8 cellular contexts compared by ENCODE assay signal in genomic region chr19:1173845-1174809, GRCh38. TPM values are rescaled to one million over a fixed set of nuclear protein-coding genes. Genes with fewer than 3 reads are reported as not detected.
A peak's percentile ranks its signal among the peaks of the same experiment; 100 is the strongest.
DNase-seq lines count a peak whose midpoint lies in the region; ATAC-seq and TF ChIP-seq lines count a peak whose summit lies in the region.

SBNO2 (minus strand) TSS chr19:1174268; CDS start chr19:1154276, 19,992 bp downstream.

- H3K36me3 Mint-ChIP-seq in activated CD4-positive, alpha-beta memory T cell treated with anti-CD3 and anti-CD28 coated beads, Interleukin-2, amount 10 ng/mL, durations not matched to agents 7 days and 5 days (ENCODE audit: low read depth) = peaks cover 13% of the 10 kb centered on the region

- H3K4me1 Mint-ChIP-seq in activated CD4-positive, alpha-beta memory T cell treated with anti-CD3 and anti-CD28 coated beads, Interleukin-2, amount 10 ng/mL, durations not matched to agents 7 days and 5 days = peaks cover 34% of the 10 kb centered on the region

- H3K4me3 Mint-ChIP-seq in activated CD4-positive, alpha-beta memory T cell treated with anti-CD3 and anti-CD28 coated beads, Interleukin-2, amount 10 ng/mL, durations not matched to agents 7 days and 5 days = peak within 1 kb of the TSS; percentile 88

- H3K27me3 Mint-ChIP-seq in activated CD4-positive, alpha-beta memory T cell treated with anti-CD3 and anti-CD28 coated beads, Interleukin-2, amount 10 ng/mL, durations not matched to agents 7 days and 5 days = no peaks in the 10 kb centered on the region

- peak in 1 of 2 donors; percentile 39 for TF ChIP-seq POLR2A in lower leg skin (IDR thresholded peaks at IDR 0.05)

- 23 to 27% methylated on average over 39 to 46 of the region's 84 CpGs for WGBS in lower leg skin, 2 donors

- DNase-seq in GM13976 (ENCODE audit: low spot score) = peak; percentile 100
- peak; percentile 15 for DNase-seq in NCI-H748 treated with DMSO at 0.1 percent for 48 hours (lab: John Stamatoyannopoulos, UW)
- DNase-seq in activated CD4-positive, alpha-beta memory T cell treated with anti-CD3 and anti-CD28 coated beads, Interleukin-2, amount 10 ng/mL, durations not matched to agents 7 days and 5 days = peak; percentile 95
- DNase-seq in dorsolateral prefrontal cortex = peak; percentile 66 to 90 (median 76)
- DNase-seq in lower leg skin (ENCODE audit: low spot score in 2 of 2) = peak; percentile 84 to 98
- DNase-seq in stimulated activated CD4-positive, alpha-beta T cell treated with anti-CD3 and anti-CD28 coated beads, Interleukin-4, amount 100 ng/mL, for 4 hours = peak; percentile 86 to 96

- POLR2A ChIA-PET in activated CD4-positive, alpha-beta memory T cell treated with anti-CD3 and anti-CD28 coated beads, Interleukin-2, amount 10 ng/mL, durations not matched to agents 7 days and 5 days (lab: Charles Lee) = interaction anchor here (1.0 to 1.4 kb wide), 6 partner anchors 33 to 86 kb away, joined by 3 to 4 read pairs (median 4); partner anchors contain the start of gene GPX4

- H3K4me3 ChIP-seq in dorsolateral prefrontal cortex = peak within 1 kb of the TSS; percentile 58 to 97 (median 80)
- peak within 1 kb of the TSS; percentile 56 for H3K4me3 ChIP-seq in lower leg skin (ENCODE audit: low read depth, poor library complexity, severe bottlenecking)

- no peaks in the 10 kb centered on the region for H3K27me3 ChIP-seq in dorsolateral prefrontal cortex

- peak; percentile 79 for ATAC-seq in HG03354 (IDR thresholded peaks at IDR 0.05; ENCODE audit: poor library complexity, severe bottlenecking, unreplicated experiment)
- no peak for ATAC-seq in GM21390 (IDR thresholded peaks at IDR 0.05; ENCODE audit: unreplicated experiment)

- H3K9me3 Mint-ChIP-seq in activated CD4-positive, alpha-beta memory T cell treated with anti-CD3 and anti-CD28 coated beads, Interleukin-2, amount 10 ng/mL, durations not matched to agents 7 days and 5 days = peaks cover 2% of the 10 kb centered on the region

- no peak for TF ChIP-seq CTCF in GM13976 (IDR thresholded peaks at IDR 0.05; ENCODE audit: borderline replicate concordance, control extremely low read depth, extremely low read depth, insufficient read depth, missing control alignments)
- TF ChIP-seq CTCF in dorsolateral prefrontal cortex (IDR thresholded peaks at IDR 0.05 in 54 of 56, conservative IDR thresholded peaks at IDR 0.05 in 2 of 56; ENCODE audit: low read depth in 1 of 56, partially characterized antibody in 56 of 56) = peak in 19 of 56 donors; percentile 7 to 38 (median 17)
- no peak for TF ChIP-seq CTCF in lower leg skin (IDR thresholded peaks at IDR 0.05)

- H3K27ac Mint-ChIP-seq in activated CD4-positive, alpha-beta memory T cell treated with anti-CD3 and anti-CD28 coated beads, Interleukin-2, amount 10 ng/mL, durations not matched to agents 7 days and 5 days = peak within 1 kb of the TSS; percentile 88

- intact Hi-C loops in dorsolateral prefrontal cortex (cut with DNase I) (loop anchor here in 1 of 2 donors (5.0 kb wide), 1 partner anchor 62 kb away; no protein-coding TSS in a partner anchor), lower leg skin (cut with DNase I; ENCODE audit: low total_unique reads) (no loop called here)

- in situ Hi-C loops in GM13976 (cut with MboI; ENCODE audit: low sequenced_read_pairs, unreplicated experiment) = no loop called here

- H3K27ac ChIP-seq in dorsolateral prefrontal cortex = peak within 1 kb of the TSS in 56 of 59 donors; percentile 25 to 92 (median 84)

- CTCF ChIA-PET in activated CD4-positive, alpha-beta memory T cell treated with anti-CD3 and anti-CD28 coated beads, Interleukin-2, amount 10 ng/mL, durations not matched to agents 7 days and 5 days (lab: Charles Lee) = interaction anchor here (0.6 to 1.4 kb wide), 2 partner anchors 20 to 98 kb away, joined by 4 read pairs; no protein-coding TSS in a partner anchor

RNA-seq across cellular contexts. Expression of gene SBNO2, which starts in this region (rescaled TPM):
- total RNA-seq in activated CD4-positive, alpha-beta memory T cell treated with anti-CD3 and anti-CD28 coated beads, Interleukin-2, amount 10 ng/mL, durations not matched to agents 7 days and 5 days = 10 to 100 TPM; 94.4 to 98.2 TPM
- total RNA-seq in dorsolateral prefrontal cortex (10 to 100 TPM; 10.1 to 52.7 (median 22.7) TPM), lower leg skin (10 to 100 TPM; 54.8 to 68.6 (median 60.3) TPM)

Comparison
In these comparisons a context has a peak if more than half of its experiments do, and no peak if none do; other contexts are left out.
1. DNase-seq: peak in every context shown above with its lines; median percentile 100 in GM13976; 95 in activated CD4-positive, alpha-beta memory T cell treated with anti-CD3 and anti-CD28 coated beads, Interleukin-2, amount 10 ng/mL, durations not matched to agents 7 days and 5 days; 91 in lower leg skin; 91 in stimulated activated CD4-positive, alpha-beta T cell treated with anti-CD3 and anti-CD28 coated beads, Interleukin-4, amount 100 ng/mL, for 4 hours; 76 in dorsolateral prefrontal cortex; 15 in NCI-H748 treated with DMSO at 0.1 percent for 48 hours.